Comparison of ENCODE assay signal across 22 cellular contexts in genomic region chr20:46837083-46837482, GRCh38. TPM values are rescaled to one million over a fixed set of nuclear protein-coding genes. Genes with fewer than 3 reads are reported as not detected.
DNase-seq lines count a peak whose midpoint lies in the region; ATAC-seq, FAIRE-seq and TF ChIP-seq lines count a peak whose summit lies in the region.
"Had no signal": no experiment of that assay in that cellular context is flagged by ENCODE, and none has a peak within 500 bp of the region (broad histone marks: within the 10 kb centered on the region; RNA-seq: fewer than 3 reads in every experiment).

No MANE protein-coding gene starts in this region.

- TF ChIP-seq RAD21 in H1 (IDR thresholded peaks at IDR 0.05 in 1 of 2, conservative IDR thresholded peaks at IDR 0.05 in 1 of 2; ENCODE audit: low read depth in 2 of 2, low read length in 2 of 2) = no peak

- no peak overlapping the region for H2BK120ac ChIP-seq in H1 (replicated peaks; ENCODE audit: low read depth, low read length)

- no peak overlapping the region for H3K56ac ChIP-seq in H1 (replicated peaks; ENCODE audit: insufficient read length, low read depth, low read length)

- POLR2A ChIA-PET in H1 (lab: Charles Lee; ENCODE audit: partially characterized antibody) = no interaction called here

- H3K4me3 ChIP-seq in H1 (ENCODE audit: extremely low read depth in 1 of 4, insufficient read depth in 2 of 4, low read depth in 3 of 4, low read length in 4 of 4) (no peak overlapping the region), gastrocnemius medialis (no peak overlapping the region)
- H3K4me3 ChIP-seq: BLaER1 had no signal

- H3K23me2 ChIP-seq in H1 (ENCODE audit: low read depth, low read length) = no peaks in the 10 kb centered on the region; the same call in 1 of the 2 replicates

- H4K20me1 ChIP-seq in H1 (replicated peaks in 1 of 2; ENCODE audit: control insufficient read depth in 1 of 2, insufficient read depth in 2 of 2, low read length in 2 of 2) = no peaks in the 10 kb centered on the region
- H4K20me1 ChIP-seq: BLaER1 had no signal

- H2BK15ac ChIP-seq in H1 (ENCODE audit: low read length) = peak overlapping the region; percentile 100

- TF ChIP-seq EP300 in H1 (IDR thresholded peaks at IDR 0.05; ENCODE audit: borderline replicate concordance in 1 of 2, low read depth in 2 of 2, low read length in 2 of 2) = no peak

- in situ Hi-C loops in gastrocnemius medialis (cut with MboI; ENCODE audit: low sequenced_read_pairs in 4 of 4) = no loop called here

- H3K79me1 ChIP-seq in H1 (ENCODE audit: low read depth, low read length) = no peaks in the 10 kb centered on the region

- no peaks in the 10 kb centered on the region for H3K9me3 ChIP-seq in H1 (ENCODE audit: insufficient read depth in 2 of 2, low read depth in 1 of 2, low read length in 1 of 2)
- H3K9me3 ChIP-seq in gastrocnemius medialis = no peaks in the 10 kb centered on the region
- H3K9me3 ChIP-seq: BLaER1 had no signal

- no peaks in the 10 kb centered on the region for H3K36me3 ChIP-seq in H1 (ENCODE audit: control insufficient read depth in 2 of 4, insufficient read depth in 4 of 4, low read length in 3 of 4)
- no peaks in the 10 kb centered on the region for H3K36me3 ChIP-seq in gastrocnemius medialis
- H3K36me3 ChIP-seq: BLaER1 had no signal

- H3K23ac ChIP-seq in H1 (ENCODE audit: insufficient read length) = no peak overlapping the region

- 0 out of 2 replicates have a peak overlapping the region, but pooled peaks have one; percentile 57 for H2BK5ac ChIP-seq in H1 (ENCODE audit: low read depth, low read length)

- 92% methylated on average over 4 of the region's 4 CpGs; no CpG with 5 or more reads in 1 of the 2 experiments for WGBS in H1 (ENCODE audit: extremely low coverage in 1 of 2, insufficient coverage in 1 of 2, insufficient read length in 1 of 2, insufficient replicate concordance in 2 of 2, low coverage in 1 of 2, low lambda C conversion rate in 2 of 2, missing lambda C conversion rate in 1 of 2), 2 experiments

- peaks cover 0 to 4% (median 1%) of the 10 kb centered on the region in 4 experiments; a peak in 3 of 7 replicates for H3K4me1 ChIP-seq in H1 (replicated peaks in 1 of 4; ENCODE audit: control insufficient read depth in 3 of 4, insufficient read depth in 4 of 4, low read length in 3 of 4)
- H3K4me1 ChIP-seq in gastrocnemius medialis = no peaks in the 10 kb centered on the region
- H3K4me1 ChIP-seq: Caco-2 had no signal

- H3K79me2 ChIP-seq in H1 (ENCODE audit: control insufficient read depth in 1 of 2, insufficient read depth in 2 of 2, low read length in 2 of 2) = no peaks in the 10 kb centered on the region

- no peak overlapping the region for H3K4me3 Mint-ChIP-seq in activated CD8-positive, alpha-beta memory T cell treated with anti-CD3 and anti-CD28 coated beads, Interleukin-2, amount 10 ng/mL, durations not matched to agents 7 days and 5 days
- H3K4me3 Mint-ChIP-seq: B cell; CD4-positive, CD25-positive, alpha-beta regulatory T cell; CD8-positive, alpha-beta T cell; H9 had no signal

- H3K4ac ChIP-seq in H1 (replicated peaks; ENCODE audit: insufficient read length, low read depth, low read length) = no peak overlapping the region

- peak overlapping the region; percentile 76; the same call in 1 of the 2 replicates for H2BK20ac ChIP-seq in H1 (ENCODE audit: low read length)

- TF ChIP-seq POLR2A in GM12891 (IDR thresholded peaks at IDR 0.05; ENCODE audit: low read depth, low read length) = no peak
- TF ChIP-seq POLR2A in H1 (IDR thresholded peaks at IDR 0.05; ENCODE audit: control extremely low read depth in 1 of 2, low read depth in 2 of 2, low read length in 2 of 2) = no peak
- TF ChIP-seq POLR2A in gastrocnemius medialis (IDR thresholded peaks at IDR 0.05) = no peak

- no peak overlapping the region for H4K5ac ChIP-seq in H1 (ENCODE audit: insufficient read length, low read depth, low read length)

- H3K27me3 ChIP-seq in H1 (replicated peaks in 1 of 4; ENCODE audit: control insufficient read depth in 3 of 4, extremely low read depth in 1 of 4, insufficient read depth in 3 of 4, low read length in 3 of 4) = no peaks in the 10 kb centered on the region
- peaks cover 0 to 3% (median 0%) of the 10 kb centered on the region in 3 donors for H3K27me3 ChIP-seq in gastrocnemius medialis
- H3K27me3 ChIP-seq: BLaER1 had no signal

- peaks cover 2% of the 10 kb centered on the region for H3K4me1 Mint-ChIP-seq in activated CD8-positive, alpha-beta memory T cell treated with anti-CD3 and anti-CD28 coated beads, Interleukin-2, amount 10 ng/mL, durations not matched to agents 7 days and 5 days
- H3K4me1 Mint-ChIP-seq: B cell; CD4-positive, CD25-positive, alpha-beta regulatory T cell had no signal

- H3K9me3 Mint-ChIP-seq in activated CD8-positive, alpha-beta memory T cell treated with anti-CD3 and anti-CD28 coated beads, Interleukin-2, amount 10 ng/mL, durations not matched to agents 7 days and 5 days (ENCODE audit: low read depth) = no peaks in the 10 kb centered on the region
- H3K9me3 Mint-ChIP-seq: CD8-positive, alpha-beta T cell; H9 had no signal

- DNase-seq in NCI-H2227 (lab: John Stamatoyannopoulos, UW; ENCODE audit: unreplicated experiment) = peak; percentile 18
- no peak for DNase-seq in NCI-H2227 treated with DMSO at 0.1 percent for 48 hours (lab: John Stamatoyannopoulos, UW)
- DNase-seq in GM12891 (ENCODE audit: insufficient read length, low spot score) = no peak
- DNase-seq in HTR-8/SVneo (ENCODE audit: insufficient read length, low spot score) = no peak
- no peak for DNase-seq in H1 (ENCODE audit: low read depth in 1 of 2, low spot score in 2 of 2)
- no peak for DNase-seq in activated CD8-positive, alpha-beta memory T cell treated with anti-CD3 and anti-CD28 coated beads, Interleukin-2, amount 10 ng/mL, durations not matched to agents 7 days and 5 days
- no peak for DNase-seq in gastrocnemius medialis
- no peak for DNase-seq in NCI-H510A (lab: John Stamatoyannopoulos, UW)
- DNase-seq: Caco-2; CD4-positive, CD25-positive, alpha-beta regulatory T cell; CD8-positive, alpha-beta T cell; DMS153; DND-41; H9 had no signal

- H3K27me3 Mint-ChIP-seq in activated CD8-positive, alpha-beta memory T cell treated with anti-CD3 and anti-CD28 coated beads, Interleukin-2, amount 10 ng/mL, durations not matched to agents 7 days and 5 days = peaks cover 17% of the 10 kb centered on the region

- no peak for ATAC-seq in activated CD8-positive, alpha-beta memory T cell treated with anti-CD3 and anti-CD28 coated beads, Interleukin-2, amount 10 ng/mL, durations not matched to agents 7 days and 5 days
- ATAC-seq in gastrocnemius medialis = no peak
- ATAC-seq: CD8-positive, alpha-beta T cell; HCT116 had no signal

- no peak overlapping the region for H2AFZ ChIP-seq in H1 (ENCODE audit: low read length)

- no peak for TF ChIP-seq CTCF in H1 (IDR thresholded peaks at IDR 0.05; ENCODE audit: control extremely low read depth in 1 of 3, insufficient read depth in 1 of 3, low read depth in 1 of 3, low read length in 3 of 3)
- TF ChIP-seq CTCF in gastrocnemius medialis (IDR thresholded peaks at IDR 0.05 in 4 of 5, conservative IDR thresholded peaks at IDR 0.05 in 1 of 5) = no peak

- peak overlapping the region; percentile 59 for H4K91ac ChIP-seq in H1 (replicated peaks; ENCODE audit: insufficient read length, low read length)

- no peak overlapping the region for H3K27ac Mint-ChIP-seq in activated CD8-positive, alpha-beta memory T cell treated with anti-CD3 and anti-CD28 coated beads, Interleukin-2, amount 10 ng/mL, durations not matched to agents 7 days and 5 days
- H3K27ac Mint-ChIP-seq: B cell; CD4-positive, CD25-positive, alpha-beta regulatory T cell; CD8-positive, alpha-beta T cell; H9 had no signal

- H3K36me3 Mint-ChIP-seq in activated CD8-positive, alpha-beta memory T cell treated with anti-CD3 and anti-CD28 coated beads, Interleukin-2, amount 10 ng/mL, durations not matched to agents 7 days and 5 days = no peaks in the 10 kb centered on the region
- H3K36me3 Mint-ChIP-seq: CD4-positive, CD25-positive, alpha-beta regulatory T cell; CD8-positive, alpha-beta T cell had no signal

- H2AK5ac ChIP-seq in H1 (ENCODE audit: low read depth, low read length) = no peak overlapping the region

- H3K18ac ChIP-seq in H1 (ENCODE audit: extremely low read depth, low read length) = no peak overlapping the region

- H3K27ac ChIP-seq in H1 (ENCODE audit: low read depth, low read length) (no peak overlapping the region), gastrocnemius medialis (no peak overlapping the region)
- H3K27ac ChIP-seq: 22Rv1, BLaER1, C4-2B had no signal

- no peak overlapping the region for H3K4me2 ChIP-seq in H1 (ENCODE audit: insufficient read depth in 1 of 2, low read depth in 2 of 2, low read length in 2 of 2)
- H3K4me2 ChIP-seq: BLaER1 had no signal

- H2BK12ac ChIP-seq in H1 (ENCODE audit: low read depth, low read length) = peak overlapping the region; percentile 77; the same call in 1 of the 2 replicates

- CTCF ChIA-PET in H1 (lab: Charles Lee; ENCODE audit: partially characterized antibody) = interaction anchor here (0.6 to 1.3 kb wide), 3 partner anchors 85 to 298 kb away, joined by 3 to 4 read pairs (median 3); no protein-coding TSS in a partner anchor
- CTCF ChIA-PET in activated CD8-positive, alpha-beta memory T cell treated with anti-CD3 and anti-CD28 coated beads, Interleukin-2, amount 10 ng/mL, durations not matched to agents 7 days and 5 days (lab: Charles Lee) = no interaction called here

- intact Hi-C loops in gastrocnemius medialis (cut with DNase I; ENCODE audit: low total_unique reads) = no loop called here

- peak; percentile 41 for FAIRE-seq in GM12891 (lab: Jason Lieb, UNC)
- peak; percentile 91 for FAIRE-seq in HTR-8/SVneo (lab: Jason Lieb, UNC)
- no peak for FAIRE-seq in H1 (lab: Jason Lieb, UNC)
- FAIRE-seq: A204.1, G401.6, GM19239 had no signal

- H3K14ac ChIP-seq in H1 (ENCODE audit: insufficient read length) = no peak overlapping the region

- no peak overlapping the region for H4K8ac ChIP-seq in H1 (ENCODE audit: extremely low read depth, insufficient read depth, low read length)

- no peak overlapping the region for H3K9ac ChIP-seq in H1 (replicated peaks in 1 of 4; ENCODE audit: extremely low read depth in 1 of 4, low read depth in 3 of 4, low read length in 3 of 4)
- H3K9ac ChIP-seq: BLaER1 had no signal

TF ChIP-seq in H1, 55 proteins besides CTCF, POLR2A, EP300 and RAD21 (continues in another document):
- TF ChIP-seq TAF1 (IDR thresholded peaks at IDR 0.05; ENCODE audit: low read depth, low read length) = no peak

RNA-seq across cellular contexts. Expression of gene EYA2, which starts 57.6 kb away (rescaled TPM):
- not detected for polyA plus RNA-seq in GM12891 (2012; ENCODE audit: low read depth, missing spikeins)
- 1.6 and 1.7 TPM in 2 replicates for total RNA-seq in H1 (2021; fragmentation: NEBNext Ultra II Directional; extraction: Animal tissue kit (Norgen Biotek cat#: 25700))
- polyA plus RNA-seq in H1 (2011; rRNA removed) = 1.6 and 2.0 TPM in 2 replicates
- 1.8 TPM for polyA plus RNA-seq in H1 (2011; cell fraction: cytosol; rRNA removed)
- 2.8 TPM for polyA plus RNA-seq in H1 (2011; cell fraction: nucleus; rRNA removed)
- polyA plus RNA-seq in H1 (2012, experiment 1 of 2) = 2.0 to 2.6 TPM (median 2.3 TPM) in 4 replicates
- polyA plus RNA-seq in H1 (2012, experiment 2 of 2) = 1.7 TPM
- polyA plus RNA-seq in H1 (2013, experiment 1 of 2) = 1.1 TPM
- polyA plus RNA-seq in H1 (2013, experiment 2 of 2) = 0.68 TPM
- 1.9 and 3.7 TPM in 2 replicates for polyA minus RNA-seq in H1 (2011; rRNA and poly(A)+ RNA removed)
- 1.5 TPM for polyA minus RNA-seq in H1 (2011; cell fraction: cytosol; rRNA and poly(A)+ RNA removed)
- polyA minus RNA-seq in H1 (2011; cell fraction: nucleus; rRNA and poly(A)+ RNA removed) = 1.9 TPM
- total RNA-seq in activated CD8-positive, alpha-beta memory T cell treated with anti-CD3 and anti-CD28 coated beads, Interleukin-2, amount 10 ng/mL, durations not matched to agents 7 days and 5 days = not detected
- total RNA-seq in gastrocnemius medialis = 1 to 10 TPM in 2 of 4 donors, under 1 TPM in 2; 0.60 to 4.0 (median 0.99) TPM
- total RNA-seq: CD4-positive, CD25-positive, alpha-beta regulatory T cell; CD8-positive, alpha-beta T cell had no signal
- polyA plus RNA-seq: CD4-positive, CD25-positive, alpha-beta regulatory T cell had no signal
